1 cellular context compared by ENCODE assay signal in the genomic region with DNA sequence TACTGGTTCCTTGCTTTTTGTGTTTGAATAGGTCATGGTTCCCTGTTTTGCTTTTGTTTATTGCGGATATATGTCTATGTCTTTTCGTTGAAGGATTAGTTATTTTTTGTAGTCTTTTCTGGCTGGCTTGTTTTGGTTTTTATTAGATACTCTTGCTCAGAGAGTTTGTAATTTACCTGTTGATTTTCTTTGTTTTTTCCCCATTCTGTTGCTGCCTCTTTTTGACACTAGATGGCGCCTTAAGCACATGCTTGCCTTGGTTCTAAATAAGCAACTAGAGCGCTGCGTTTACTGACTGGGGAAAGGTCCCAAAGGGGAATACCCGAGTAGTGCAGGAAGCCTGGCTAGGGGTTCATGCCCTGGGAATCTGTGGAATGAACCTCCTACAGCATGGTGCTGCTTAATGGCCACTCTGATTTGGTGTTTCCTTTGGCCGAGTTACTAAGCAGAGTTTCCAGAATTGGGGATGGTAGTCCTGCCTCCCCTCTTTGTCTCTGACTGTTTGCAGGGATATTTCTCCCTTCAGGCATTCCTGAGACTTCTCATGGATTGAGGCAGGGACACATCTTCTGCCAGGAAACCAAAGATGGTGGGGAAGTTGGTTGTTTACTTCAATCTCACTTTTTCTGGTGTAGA.
TF ChIP-seq lines count a peak whose summit lies in the region.

No MANE protein-coding gene starts in this region.

TF ChIP-seq in K562, 482 proteins besides CTCF, POLR2A, EP300 and RAD21 (continued from another document and continues in another):
- TF ChIP-seq, protein P1, sequence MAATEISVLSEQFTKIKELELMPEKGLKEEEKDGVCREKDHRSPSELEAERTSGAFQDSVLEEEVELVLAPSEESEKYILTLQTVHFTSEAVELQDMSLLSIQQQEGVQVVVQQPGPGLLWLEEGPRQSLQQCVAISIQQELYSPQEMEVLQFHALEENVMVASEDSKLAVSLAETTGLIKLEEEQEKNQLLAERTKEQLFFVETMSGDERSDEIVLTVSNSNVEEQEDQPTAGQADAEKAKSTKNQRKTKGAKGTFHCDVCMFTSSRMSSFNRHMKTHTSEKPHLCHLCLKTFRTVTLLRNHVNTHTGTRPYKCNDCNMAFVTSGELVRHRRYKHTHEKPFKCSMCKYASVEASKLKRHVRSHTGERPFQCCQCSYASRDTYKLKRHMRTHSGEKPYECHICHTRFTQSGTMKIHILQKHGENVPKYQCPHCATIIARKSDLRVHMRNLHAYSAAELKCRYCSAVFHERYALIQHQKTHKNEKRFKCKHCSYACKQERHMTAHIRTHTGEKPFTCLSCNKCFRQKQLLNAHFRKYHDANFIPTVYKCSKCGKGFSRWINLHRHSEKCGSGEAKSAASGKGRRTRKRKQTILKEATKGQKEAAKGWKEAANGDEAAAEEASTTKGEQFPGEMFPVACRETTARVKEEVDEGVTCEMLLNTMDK (IDR thresholded peaks at IDR 0.05; ENCODE audit: borderline replicate concordance, insufficient read depth, low read depth, low read length, poor library complexity, severe bottlenecking), result no peak
- TF ChIP-seq POLR3A (IDR thresholded peaks at IDR 0.05; ENCODE audit: borderline replicate concordance, extremely low read depth, insufficient read depth, insufficient read length) (no peak), RBM15 (IDR thresholded peaks at IDR 0.05; ENCODE audit: insufficient read depth, low read length) (no peak), CBFA2T2 (conservative IDR thresholded peaks at IDR 0.05) (no peak), ZSCAN32 (CRISPR knock-in tag; IDR thresholded peaks at IDR 0.05) (no peak), ARHGAP35 (IDR thresholded peaks at IDR 0.05; ENCODE audit: partially characterized antibody) (peak; percentile 35), ZNF780A (CRISPR knock-in tag; IDR thresholded peaks at IDR 0.05) (no peak), MTA1 (IDR thresholded peaks at IDR 0.05; ENCODE audit: borderline replicate concordance) (peak; percentile 67; the same call in 1 of the 2 replicates), ARNT (IDR thresholded peaks at IDR 0.05) (peak; percentile 82 to 89; a peak in 3 of 4 replicates), SAFB (IDR thresholded peaks at IDR 0.05; ENCODE audit: borderline replicate concordance, low read depth, low read length) (no peak), SRSF7 (optimal IDR thresholded peaks at IDR 0.05; ENCODE audit: low read depth, low read length) (no peak), NR3C1 (CRISPR knock-in tag; IDR thresholded peaks at IDR 0.05) (no peak), ZNF668 (CRISPR knock-in tag; IDR thresholded peaks at IDR 0.05) (no peak), RFX5 (IDR thresholded peaks at IDR 0.05; ENCODE audit: low read depth, low read length) (no peak), TRIM28 (IDR thresholded peaks at IDR 0.05) (peak; percentile 99), TEAD1 (CRISPR knock-in tag; IDR thresholded peaks at IDR 0.05) (no peak), ZNF146 (CRISPR knock-in tag; IDR thresholded peaks at IDR 0.05; ENCODE audit: unreplicated experiment) (no peak), ERF (CRISPR knock-in tag; IDR thresholded peaks at IDR 0.05) (no peak), ZNF551 (CRISPR knock-in tag; IDR thresholded peaks at IDR 0.05) (no peak), JUN (IDR thresholded peaks at IDR 0.05; ENCODE audit: borderline replicate concordance, low read depth, low read length) (peak; percentile 89), JUN (CRISPR knock-in tag; IDR thresholded peaks at IDR 0.05; ENCODE audit: borderline replicate concordance) (no peak), SAP30 (IDR thresholded peaks at IDR 0.05; ENCODE audit: borderline replicate concordance, insufficient read depth, low read depth, low read length, poor library complexity, severe bottlenecking) (no peak), ELF2 (CRISPR knock-in tag; IDR thresholded peaks at IDR 0.05) (no peak), BRD9 (IDR thresholded peaks at IDR 0.05; ENCODE audit: low read depth, partially characterized antibody) (no peak), SMAD1 (IDR thresholded peaks at IDR 0.05; ENCODE audit: low read depth, low read length, partially characterized antibody) (no peak), SRSF1 (IDR thresholded peaks at IDR 0.05; ENCODE audit: low read depth, low read length) (no peak), XRCC4 (IDR thresholded peaks at IDR 0.05; ENCODE audit: extremely low read depth, insufficient read depth, insufficient read length) (no peak), KDM2B (CRISPR knock-in tag; IDR thresholded peaks at IDR 0.05) (no peak)
- TF ChIP-seq, protein P2, sequence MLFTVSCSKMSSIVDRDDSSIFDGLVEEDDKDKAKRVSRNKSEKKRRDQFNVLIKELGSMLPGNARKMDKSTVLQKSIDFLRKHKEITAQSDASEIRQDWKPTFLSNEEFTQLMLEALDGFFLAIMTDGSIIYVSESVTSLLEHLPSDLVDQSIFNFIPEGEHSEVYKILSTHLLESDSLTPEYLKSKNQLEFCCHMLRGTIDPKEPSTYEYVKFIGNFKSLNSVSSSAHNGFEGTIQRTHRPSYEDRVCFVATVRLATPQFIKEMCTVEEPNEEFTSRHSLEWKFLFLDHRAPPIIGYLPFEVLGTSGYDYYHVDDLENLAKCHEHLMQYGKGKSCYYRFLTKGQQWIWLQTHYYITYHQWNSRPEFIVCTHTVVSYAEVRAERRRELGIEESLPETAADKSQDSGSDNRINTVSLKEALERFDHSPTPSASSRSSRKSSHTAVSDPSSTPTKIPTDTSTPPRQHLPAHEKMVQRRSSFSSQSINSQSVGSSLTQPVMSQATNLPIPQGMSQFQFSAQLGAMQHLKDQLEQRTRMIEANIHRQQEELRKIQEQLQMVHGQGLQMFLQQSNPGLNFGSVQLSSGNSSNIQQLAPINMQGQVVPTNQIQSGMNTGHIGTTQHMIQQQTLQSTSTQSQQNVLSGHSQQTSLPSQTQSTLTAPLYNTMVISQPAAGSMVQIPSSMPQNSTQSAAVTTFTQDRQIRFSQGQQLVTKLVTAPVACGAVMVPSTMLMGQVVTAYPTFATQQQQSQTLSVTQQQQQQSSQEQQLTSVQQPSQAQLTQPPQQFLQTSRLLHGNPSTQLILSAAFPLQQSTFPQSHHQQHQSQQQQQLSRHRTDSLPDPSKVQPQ (CRISPR knock-in tag; IDR thresholded peaks at IDR 0.05; ENCODE audit: borderline replicate concordance), result no peak
- TF ChIP-seq, protein P3, sequence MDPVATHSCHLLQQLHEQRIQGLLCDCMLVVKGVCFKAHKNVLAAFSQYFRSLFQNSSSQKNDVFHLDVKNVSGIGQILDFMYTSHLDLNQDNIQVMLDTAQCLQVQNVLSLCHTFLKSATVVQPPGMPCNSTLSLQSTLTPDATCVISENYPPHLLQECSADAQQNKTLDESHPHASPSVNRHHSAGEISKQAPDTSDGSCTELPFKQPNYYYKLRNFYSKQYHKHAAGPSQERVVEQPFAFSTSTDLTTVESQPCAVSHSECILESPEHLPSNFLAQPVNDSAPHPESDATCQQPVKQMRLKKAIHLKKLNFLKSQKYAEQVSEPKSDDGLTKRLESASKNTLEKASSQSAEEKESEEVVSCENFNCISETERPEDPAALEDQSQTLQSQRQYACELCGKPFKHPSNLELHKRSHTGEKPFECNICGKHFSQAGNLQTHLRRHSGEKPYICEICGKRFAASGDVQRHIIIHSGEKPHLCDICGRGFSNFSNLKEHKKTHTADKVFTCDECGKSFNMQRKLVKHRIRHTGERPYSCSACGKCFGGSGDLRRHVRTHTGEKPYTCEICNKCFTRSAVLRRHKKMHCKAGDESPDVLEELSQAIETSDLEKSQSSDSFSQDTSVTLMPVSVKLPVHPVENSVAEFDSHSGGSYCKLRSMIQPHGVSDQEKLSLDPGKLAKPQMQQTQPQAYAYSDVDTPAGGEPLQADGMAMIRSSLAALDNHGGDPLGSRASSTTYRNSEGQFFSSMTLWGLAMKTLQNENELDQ (CRISPR knock-in tag; IDR thresholded peaks at IDR 0.05; ENCODE audit: borderline replicate concordance), result no peak
- TF ChIP-seq, protein P4, sequence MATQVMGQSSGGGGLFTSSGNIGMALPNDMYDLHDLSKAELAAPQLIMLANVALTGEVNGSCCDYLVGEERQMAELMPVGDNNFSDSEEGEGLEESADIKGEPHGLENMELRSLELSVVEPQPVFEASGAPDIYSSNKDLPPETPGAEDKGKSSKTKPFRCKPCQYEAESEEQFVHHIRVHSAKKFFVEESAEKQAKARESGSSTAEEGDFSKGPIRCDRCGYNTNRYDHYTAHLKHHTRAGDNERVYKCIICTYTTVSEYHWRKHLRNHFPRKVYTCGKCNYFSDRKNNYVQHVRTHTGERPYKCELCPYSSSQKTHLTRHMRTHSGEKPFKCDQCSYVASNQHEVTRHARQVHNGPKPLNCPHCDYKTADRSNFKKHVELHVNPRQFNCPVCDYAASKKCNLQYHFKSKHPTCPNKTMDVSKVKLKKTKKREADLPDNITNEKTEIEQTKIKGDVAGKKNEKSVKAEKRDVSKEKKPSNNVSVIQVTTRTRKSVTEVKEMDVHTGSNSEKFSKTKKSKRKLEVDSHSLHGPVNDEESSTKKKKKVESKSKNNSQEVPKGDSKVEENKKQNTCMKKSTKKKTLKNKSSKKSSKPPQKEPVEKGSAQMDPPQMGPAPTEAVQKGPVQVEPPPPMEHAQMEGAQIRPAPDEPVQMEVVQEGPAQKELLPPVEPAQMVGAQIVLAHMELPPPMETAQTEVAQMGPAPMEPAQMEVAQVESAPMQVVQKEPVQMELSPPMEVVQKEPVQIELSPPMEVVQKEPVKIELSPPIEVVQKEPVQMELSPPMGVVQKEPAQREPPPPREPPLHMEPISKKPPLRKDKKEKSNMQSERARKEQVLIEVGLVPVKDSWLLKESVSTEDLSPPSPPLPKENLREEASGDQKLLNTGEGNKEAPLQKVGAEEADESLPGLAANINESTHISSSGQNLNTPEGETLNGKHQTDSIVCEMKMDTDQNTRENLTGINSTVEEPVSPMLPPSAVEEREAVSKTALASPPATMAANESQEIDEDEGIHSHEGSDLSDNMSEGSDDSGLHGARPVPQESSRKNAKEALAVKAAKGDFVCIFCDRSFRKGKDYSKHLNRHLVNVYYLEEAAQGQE (CRISPR knock-in tag; IDR thresholded peaks at IDR 0.05; ENCODE audit: low read depth), result no peak
- TF ChIP-seq, protein P5, sequence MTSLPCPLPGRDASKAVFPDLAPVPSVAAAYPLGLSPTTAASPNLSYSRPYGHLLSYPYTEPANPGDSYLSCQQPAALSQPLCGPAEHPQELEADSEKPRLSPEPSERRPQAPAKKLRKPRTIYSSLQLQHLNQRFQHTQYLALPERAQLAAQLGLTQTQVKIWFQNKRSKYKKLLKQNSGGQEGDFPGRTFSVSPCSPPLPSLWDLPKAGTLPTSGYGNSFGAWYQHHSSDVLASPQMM (CRISPR knock-in tag; IDR thresholded peaks at IDR 0.05), result no peak
- TF ChIP-seq, protein P6, sequence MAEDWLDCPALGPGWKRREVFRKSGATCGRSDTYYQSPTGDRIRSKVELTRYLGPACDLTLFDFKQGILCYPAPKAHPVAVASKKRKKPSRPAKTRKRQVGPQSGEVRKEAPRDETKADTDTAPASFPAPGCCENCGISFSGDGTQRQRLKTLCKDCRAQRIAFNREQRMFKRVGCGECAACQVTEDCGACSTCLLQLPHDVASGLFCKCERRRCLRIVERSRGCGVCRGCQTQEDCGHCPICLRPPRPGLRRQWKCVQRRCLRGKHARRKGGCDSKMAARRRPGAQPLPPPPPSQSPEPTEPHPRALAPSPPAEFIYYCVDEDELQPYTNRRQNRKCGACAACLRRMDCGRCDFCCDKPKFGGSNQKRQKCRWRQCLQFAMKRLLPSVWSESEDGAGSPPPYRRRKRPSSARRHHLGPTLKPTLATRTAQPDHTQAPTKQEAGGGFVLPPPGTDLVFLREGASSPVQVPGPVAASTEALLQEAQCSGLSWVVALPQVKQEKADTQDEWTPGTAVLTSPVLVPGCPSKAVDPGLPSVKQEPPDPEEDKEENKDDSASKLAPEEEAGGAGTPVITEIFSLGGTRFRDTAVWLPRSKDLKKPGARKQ (CRISPR knock-in tag; IDR thresholded peaks at IDR 0.05), result no peak
- TF ChIP-seq, protein P7, sequence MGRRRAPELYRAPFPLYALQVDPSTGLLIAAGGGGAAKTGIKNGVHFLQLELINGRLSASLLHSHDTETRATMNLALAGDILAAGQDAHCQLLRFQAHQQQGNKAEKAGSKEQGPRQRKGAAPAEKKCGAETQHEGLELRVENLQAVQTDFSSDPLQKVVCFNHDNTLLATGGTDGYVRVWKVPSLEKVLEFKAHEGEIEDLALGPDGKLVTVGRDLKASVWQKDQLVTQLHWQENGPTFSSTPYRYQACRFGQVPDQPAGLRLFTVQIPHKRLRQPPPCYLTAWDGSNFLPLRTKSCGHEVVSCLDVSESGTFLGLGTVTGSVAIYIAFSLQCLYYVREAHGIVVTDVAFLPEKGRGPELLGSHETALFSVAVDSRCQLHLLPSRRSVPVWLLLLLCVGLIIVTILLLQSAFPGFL (CRISPR knock-in tag; IDR thresholded peaks at IDR 0.05), result no peak
- TF ChIP-seq, protein P8, sequence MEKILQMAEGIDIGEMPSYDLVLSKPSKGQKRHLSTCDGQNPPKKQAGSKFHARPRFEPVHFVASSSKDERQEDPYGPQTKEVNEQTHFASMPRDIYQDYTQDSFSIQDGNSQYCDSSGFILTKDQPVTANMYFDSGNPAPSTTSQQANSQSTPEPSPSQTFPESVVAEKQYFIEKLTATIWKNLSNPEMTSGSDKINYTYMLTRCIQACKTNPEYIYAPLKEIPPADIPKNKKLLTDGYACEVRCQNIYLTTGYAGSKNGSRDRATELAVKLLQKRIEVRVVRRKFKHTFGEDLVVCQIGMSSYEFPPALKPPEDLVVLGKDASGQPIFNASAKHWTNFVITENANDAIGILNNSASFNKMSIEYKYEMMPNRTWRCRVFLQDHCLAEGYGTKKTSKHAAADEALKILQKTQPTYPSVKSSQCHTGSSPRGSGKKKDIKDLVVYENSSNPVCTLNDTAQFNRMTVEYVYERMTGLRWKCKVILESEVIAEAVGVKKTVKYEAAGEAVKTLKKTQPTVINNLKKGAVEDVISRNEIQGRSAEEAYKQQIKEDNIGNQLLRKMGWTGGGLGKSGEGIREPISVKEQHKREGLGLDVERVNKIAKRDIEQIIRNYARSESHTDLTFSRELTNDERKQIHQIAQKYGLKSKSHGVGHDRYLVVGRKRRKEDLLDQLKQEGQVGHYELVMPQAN (IDR thresholded peaks at IDR 0.05; ENCODE audit: borderline replicate concordance), result no peak; the same call in 1 of the 2 replicates
